Comparison of ENCODE assay signal across 12 cellular contexts in genomic region chr2:101442042-101442666, GRCh38. TPM values are rescaled to one million over a fixed set of nuclear protein-coding genes. Genes with fewer than 3 reads are reported as not detected.
A peak's percentile ranks its signal among the peaks of the same experiment; 100 is the strongest.
DNase-seq lines count a peak whose midpoint lies in the region; ATAC-seq, FAIRE-seq and TF ChIP-seq lines count a peak whose summit lies in the region.
"Had no signal": no experiment of that assay in that cellular context is flagged by ENCODE, and none has a peak within 500 bp of the region (broad histone marks: within the 10 kb centered on the region; RNA-seq: fewer than 3 reads in every experiment).

No MANE protein-coding gene starts in this region.

- dilution Hi-C loops in keratinocyte (cut with MboI; ENCODE audit: extremely low pct_ligation_motif_present, low sequenced_read_pairs): no loop called here

- no peak overlapping the region for H3K4me3 ChIP-seq in HCT116 (replicated peaks in 1 of 2; ENCODE audit: low read depth in 1 of 2, low read length in 2 of 2)
- H3K4me3 ChIP-seq in keratinocyte (ENCODE audit: control insufficient read depth in 2 of 3, extremely low read depth in 1 of 3, insufficient read depth in 2 of 3, low read depth in 1 of 3, low read length in 3 of 3): no peak overlapping the region

- intact Hi-C loops in HCT116 (cut with micrococcal nuclease): no loop called here
- intact Hi-C loops in activated T-helper 1 cell treated with anti-CD3 and anti-CD28 coated beads, Interleukin-12 subunit alpha, Interleukin-12 subunit beta, Interleukin-2, Interleukin-4 antibody, amounts not matched to agents 30 ng/mL and 10 ng/mL and 1 ng/mL, durations not matched to agents 14 hours and 24 hours and 36 hours (cut with micrococcal nuclease): loop anchor here (1.0 kb wide), 1 partner anchor 32 kb away; no protein-coding TSS in a partner anchor

- no peaks in the 10 kb centered on the region for H4K20me1 ChIP-seq in HCT116 (ENCODE audit: insufficient read depth)
- no peaks in the 10 kb centered on the region for H4K20me1 ChIP-seq in keratinocyte (ENCODE audit: control insufficient read depth, extremely low read depth, insufficient read depth, low read length)

- TF ChIP-seq CTCF in HCT116 (IDR thresholded peaks at IDR 0.05 in 2 of 3, conservative IDR thresholded peaks at IDR 0.05 in 1 of 3; ENCODE audit: borderline replicate concordance in 1 of 3, insufficient read depth in 1 of 3, low read depth in 2 of 3, low read length in 2 of 3) (no peak), keratinocyte (optimal IDR thresholded peaks at IDR 0.05 in 1 of 3, IDR thresholded peaks at IDR 0.05 in 1 of 3, conservative IDR thresholded peaks at IDR 0.05 in 1 of 3; ENCODE audit: extremely low read depth in 1 of 3, insufficient read depth in 2 of 3, low read length in 3 of 3) (no peak)

- FAIRE-seq in keratinocyte (lab: Jason Lieb, UNC): peak; percentile 26

- no TSS peak for BruUV-seq in HCT116 (replicated peaks; lab: Mats Ljungman, UMichigan)

- H3K4me2 ChIP-seq in HCT116 (ENCODE audit: low read length): no peak overlapping the region
- peak overlapping the region; percentile 16 for H3K4me2 ChIP-seq in keratinocyte (ENCODE audit: control insufficient read depth, extremely low read depth, insufficient read depth, low read depth, low read length)

- H3K36me3 ChIP-seq in HCT116 (ENCODE audit: control insufficient read depth in 1 of 2, insufficient read depth in 2 of 2, low read length in 2 of 2): no peaks in the 10 kb centered on the region
- H3K36me3 ChIP-seq in keratinocyte (ENCODE audit: control insufficient read depth in 2 of 2, extremely low read depth in 1 of 2, insufficient read depth in 2 of 2, low read length in 2 of 2): no peaks in the 10 kb centered on the region

- DNase-seq in AG08395 (ENCODE audit: low spot score) (peak; percentile 55), HCT116 (ENCODE audit: low read depth, low spot score) (no peak), keratinocyte (ENCODE audit: low read depth, low spot score) (peak; percentile 11), HK-2 (ENCODE audit: unreplicated experiment) (no peak), NCI-H1417 treated with DMSO at 0.1 percent for 48 hours (lab: John Stamatoyannopoulos, UW) (no peak)
- no peak for DNase-seq in activated T-helper 1 cell treated with anti-CD3 and anti-CD28 coated beads, Interleukin-12 subunit alpha, Interleukin-12 subunit beta, Interleukin-2, Interleukin-4 antibody, amounts not matched to agents 30 ng/mL and 10 ng/mL and 1 ng/mL, durations not matched to agents 14 hours and 24 hours and 36 hours (ENCODE audit: low spot score)
- DNase-seq: naive thymus-derived CD8-positive, alpha-beta T cell; NCI-H2171 treated with DMSO at 0.1 percent for 48 hours had no signal

- H3K9me3 Mint-ChIP-seq in activated T-helper 1 cell treated with anti-CD3 and anti-CD28 coated beads, Interleukin-12 subunit alpha, Interleukin-12 subunit beta, Interleukin-2, Interleukin-4 antibody, amounts not matched to agents 30 ng/mL and 10 ng/mL and 1 ng/mL, durations not matched to agents 14 hours and 24 hours and 36 hours: peaks cover 11% of the 10 kb centered on the region

- H3K79me2 ChIP-seq in HCT116 (ENCODE audit: insufficient read depth, low read length) (no peaks in the 10 kb centered on the region), keratinocyte (ENCODE audit: control insufficient read depth, insufficient read depth, low read length) (no peaks in the 10 kb centered on the region)

- H3K4me3 Mint-ChIP-seq in activated T-helper 1 cell treated with anti-CD3 and anti-CD28 coated beads, Interleukin-12 subunit alpha, Interleukin-12 subunit beta, Interleukin-2, Interleukin-4 antibody, amounts not matched to agents 30 ng/mL and 10 ng/mL and 1 ng/mL, durations not matched to agents 14 hours and 24 hours and 36 hours: no peak overlapping the region
- H3K4me3 Mint-ChIP-seq: naive thymus-derived CD8-positive, alpha-beta T cell had no signal

- H3K9me3 ChIP-seq in HCT116 (ENCODE audit: control insufficient read depth in 1 of 2, insufficient read depth in 1 of 2, low read depth in 1 of 2, low read length in 2 of 2) (no peaks in the 10 kb centered on the region), keratinocyte (ENCODE audit: control insufficient read depth, low read depth, low read length) (no peaks in the 10 kb centered on the region)
- H3K9me3 ChIP-seq: Caco-2 had no signal

- peaks cover 22% of the 10 kb centered on the region for H3K4me1 Mint-ChIP-seq in activated T-helper 1 cell treated with anti-CD3 and anti-CD28 coated beads, Interleukin-12 subunit alpha, Interleukin-12 subunit beta, Interleukin-2, Interleukin-4 antibody, amounts not matched to agents 30 ng/mL and 10 ng/mL and 1 ng/mL, durations not matched to agents 14 hours and 24 hours and 36 hours (ENCODE audit: low read depth)

- POLR2A ChIA-PET in HCT116 (lab: Charles Lee): no interaction called here

- H3K9me2 ChIP-seq in HCT116 (ENCODE audit: insufficient read depth): no peaks in the 10 kb centered on the region

- TF ChIP-seq RAD21 in HCT116 (IDR thresholded peaks at IDR 0.05; ENCODE audit: low read depth): no peak

- H3K27ac ChIP-seq in HCT116 (ENCODE audit: low read depth, low read length) (no peak overlapping the region), keratinocyte (ENCODE audit: control insufficient read depth, insufficient read depth, low read length) (peak overlapping the region; percentile 76)

- H3K9ac ChIP-seq in HCT116 (ENCODE audit: low read length): no peak overlapping the region
- H3K9ac ChIP-seq in keratinocyte (ENCODE audit: control insufficient read depth, extremely low read depth, insufficient read depth, low read length): no peak overlapping the region

- H3K27me3 Mint-ChIP-seq in activated T-helper 1 cell treated with anti-CD3 and anti-CD28 coated beads, Interleukin-12 subunit alpha, Interleukin-12 subunit beta, Interleukin-2, Interleukin-4 antibody, amounts not matched to agents 30 ng/mL and 10 ng/mL and 1 ng/mL, durations not matched to agents 14 hours and 24 hours and 36 hours (ENCODE audit: insufficient read depth): no peaks in the 10 kb centered on the region

- peaks cover 11% of the 10 kb centered on the region for H3K36me3 Mint-ChIP-seq in activated T-helper 1 cell treated with anti-CD3 and anti-CD28 coated beads, Interleukin-12 subunit alpha, Interleukin-12 subunit beta, Interleukin-2, Interleukin-4 antibody, amounts not matched to agents 30 ng/mL and 10 ng/mL and 1 ng/mL, durations not matched to agents 14 hours and 24 hours and 36 hours (ENCODE audit: low read depth)

- TF ChIP-seq POLR2A in HCT116 (IDR thresholded peaks at IDR 0.05; ENCODE audit: borderline replicate concordance, extremely low read depth, insufficient read depth, insufficient read length): no peak

- RAD21 ChIA-PET in HCT116 (lab: Charles Lee; ENCODE audit: low non-redundant PET in 1 of 2, low total read pairs in 2 of 2, uncharacterized antibody in 2 of 2, unreplicated experiment in 2 of 2): no interaction called here

- ATAC-seq in HCT116: no peak
- ATAC-seq in GM21619 (IDR thresholded peaks at IDR 0.05; ENCODE audit: unreplicated experiment): no peak
- no peak for ATAC-seq in GM21737 (IDR thresholded peaks at IDR 0.05; ENCODE audit: unreplicated experiment)
- ATAC-seq: naive thymus-derived CD8-positive, alpha-beta T cell had no signal

- H3K4me1 ChIP-seq in HCT116 (ENCODE audit: control insufficient read depth in 1 of 2, insufficient read depth in 2 of 2, low read length in 2 of 2) (no peaks in the 10 kb centered on the region; a peak in 2 of 4 replicates), keratinocyte (ENCODE audit: control insufficient read depth, extremely low read depth, insufficient read depth, low read length) (peaks cover 29% of the 10 kb centered on the region)
- H3K4me1 ChIP-seq: Caco-2 had no signal

- H3K27me3 ChIP-seq in HCT116 (ENCODE audit: insufficient read depth, low read length) (no peaks in the 10 kb centered on the region), keratinocyte (ENCODE audit: control insufficient read depth, extremely low read depth, insufficient read depth, low read length) (no peaks in the 10 kb centered on the region)

- H3K9me1 ChIP-seq in keratinocyte (ENCODE audit: control insufficient read depth, extremely low read depth, insufficient read depth, low read length): no peaks in the 10 kb centered on the region

- H3K27ac Mint-ChIP-seq in activated T-helper 1 cell treated with anti-CD3 and anti-CD28 coated beads, Interleukin-12 subunit alpha, Interleukin-12 subunit beta, Interleukin-2, Interleukin-4 antibody, amounts not matched to agents 30 ng/mL and 10 ng/mL and 1 ng/mL, durations not matched to agents 14 hours and 24 hours and 36 hours: peak overlapping the region; percentile 0

- H2AFZ ChIP-seq in HCT116 (ENCODE audit: low read depth, low read length, poor library complexity, severe bottlenecking): peak overlapping the region; percentile 45
- H2AFZ ChIP-seq in keratinocyte (ENCODE audit: control insufficient read depth, low read length): peak overlapping the region; percentile 15

- CTCF ChIA-PET in HCT116 (lab: Charles Lee): no interaction called here

RNA-seq across cellular contexts. Expression of gene RFX8, which starts 32.8 kb away (rescaled TPM):
- total RNA-seq in HCT116 (2021; ENCODE audit: unreplicated experiment): not detected
- polyA plus RNA-seq in HCT116 (2012): not detected in 2 replicates
- total RNA-seq in activated T-helper 1 cell treated with anti-CD3 and anti-CD28 coated beads, Interleukin-12 subunit alpha, Interleukin-12 subunit beta, Interleukin-2, Interleukin-4 antibody, amounts not matched to agents 30 ng/mL and 10 ng/mL and 1 ng/mL, durations not matched to agents 14 hours and 24 hours and 36 hours: 0.78 and 1.2 TPM in 2 replicates
- polyA plus RNA-seq in keratinocyte: 0.05 TPM in 1 of 3 replicates, not detected in the others
- not detected for polyA plus RNA-seq in keratinocyte (2011; ENCODE audit: low read depth)
- not detected in 2 replicates for polyA plus RNA-seq in keratinocyte (2011; cell fraction: cytosol; rRNA removed)
- polyA plus RNA-seq in keratinocyte (2011; cell fraction: nucleus; rRNA removed): not detected in 2 replicates
- not detected in 2 replicates for polyA plus RNA-seq in keratinocyte (2012; ENCODE audit: low replicate concordance)
- polyA minus RNA-seq in keratinocyte: not detected in 3 replicates
- not detected for polyA minus RNA-seq in keratinocyte (2011; cell fraction: cytosol; rRNA and poly(A)+ RNA removed)
- polyA minus RNA-seq in keratinocyte (2011; cell fraction: nucleus; rRNA and poly(A)+ RNA removed): not detected in 2 replicates
- total RNA-seq: Caco-2; naive thymus-derived CD8-positive, alpha-beta T cell; SK-MEL-5 had no signal
- polyA plus RNA-seq: naive thymus-derived CD8-positive, alpha-beta T cell had no signal

RNA-seq across cellular contexts. Expression of gene CREG2, which starts 54.9 kb away (rescaled TPM):
- total RNA-seq in HCT116 (2021; ENCODE audit: unreplicated experiment): 0.12 TPM
- polyA plus RNA-seq in HCT116 (2012): 0.16 and 0.29 TPM in 2 replicates
- not detected in 2 replicates for total RNA-seq in activated T-helper 1 cell treated with anti-CD3 and anti-CD28 coated beads, Interleukin-12 subunit alpha, Interleukin-12 subunit beta, Interleukin-2, Interleukin-4 antibody, amounts not matched to agents 30 ng/mL and 10 ng/mL and 1 ng/mL, durations not matched to agents 14 hours and 24 hours and 36 hours
- polyA plus RNA-seq in keratinocyte: 1.7 to 2.8 TPM (median 1.8 TPM) in 3 replicates
- polyA plus RNA-seq in keratinocyte (2011; ENCODE audit: low read depth): 0.20 TPM
- 1.3 and 3.0 TPM in 2 replicates for polyA plus RNA-seq in keratinocyte (2011; cell fraction: cytosol; rRNA removed)
- polyA plus RNA-seq in keratinocyte (2011; cell fraction: nucleus; rRNA removed): 1.8 and 2.5 TPM in 2 replicates
- polyA plus RNA-seq in keratinocyte (2012; ENCODE audit: low replicate concordance): 0.54 and 1.1 TPM in 2 replicates
- polyA minus RNA-seq in keratinocyte: 0.19 to 0.96 TPM in 2 of 3 replicates, not detected in the other
- polyA minus RNA-seq in keratinocyte (2011; cell fraction: cytosol; rRNA and poly(A)+ RNA removed): 0.96 TPM
- 1.2 and 2.2 TPM in 2 replicates for polyA minus RNA-seq in keratinocyte (2011; cell fraction: nucleus; rRNA and poly(A)+ RNA removed)
- total RNA-seq: naive thymus-derived CD8-positive, alpha-beta T cell; SK-MEL-5 had no signal
- polyA plus RNA-seq: naive thymus-derived CD8-positive, alpha-beta T cell had no signal

Comparison
In these comparisons a context has a peak if more than half of its experiments do, and no peak if none do; other contexts are left out.
1. DNase-seq: peak in AG08395 (single experiment) and keratinocyte (single experiment); none in HCT116 (single experiment), activated T-helper 1 cell treated with anti-CD3 and anti-CD28 coated beads, Interleukin-12 subunit alpha, Interleukin-12 subunit beta, Interleukin-2, Interleukin-4 antibody, amounts not matched to agents 30 ng/mL and 10 ng/mL and 1 ng/mL, durations not matched to agents 14 hours and 24 hours and 36 hours (single experiment), HK-2 (single experiment) and NCI-H1417 treated with DMSO at 0.1 percent for 48 hours (single experiment).